In genomic region chr11:94593030-94593429, GRCh38 we compare ENCODE assay signal across 12 cellular contexts. TPM values are rescaled to one million over a fixed set of nuclear protein-coding genes. Genes with fewer than 3 reads are reported as not detected.
DNase-seq lines count a peak whose midpoint lies in the region; ATAC-seq and TF ChIP-seq lines count a peak whose summit lies in the region.
"Had no signal": no experiment of that assay in that cellular context is flagged by ENCODE, and none has a peak within 500 bp of the region (broad histone marks: within the 10 kb centered on the region; RNA-seq: fewer than 3 reads in every experiment).

No MANE protein-coding gene starts in this region.

- H3K9me3 ChIP-seq in smooth muscle cell (replicated peaks; ENCODE audit: low read depth), result no peaks in the 10 kb centered on the region
- H3K9me3 ChIP-seq: thoracic aorta had no signal

- WGBS in smooth muscle cell (ENCODE audit: low lambda C conversion rate), result 85% methylated on average over 2 of the region's 2 CpGs

- H3K4me1 Mint-ChIP-seq in stimulated activated effector memory CD8-positive, alpha-beta T cell treated with anti-CD3 and anti-CD28 coated beads, Interleukin-12 subunit alpha, Interleukin-12 subunit beta, amount 100 ng/mL, for 72 hours, result no peaks in the 10 kb centered on the region
- H3K4me1 Mint-ChIP-seq: T-cell had no signal

- no peaks in the 10 kb centered on the region for H3K79me2 ChIP-seq in smooth muscle cell (ENCODE audit: low read depth)

- ATAC-seq in HG02623 (IDR thresholded peaks at IDR 0.05; ENCODE audit: unreplicated experiment), result peak; percentile 71
- peak; percentile 86 for ATAC-seq in HG03469 (IDR thresholded peaks at IDR 0.05; ENCODE audit: unreplicated experiment)
- ATAC-seq in stimulated activated effector memory CD8-positive, alpha-beta T cell treated with anti-CD3 and anti-CD28 coated beads, Interleukin-12 subunit alpha, Interleukin-12 subunit beta, amount 100 ng/mL, for 72 hours, result peak; percentile 55
- ATAC-seq: T-cell had no signal

- H3K27me3 ChIP-seq in smooth muscle cell (ENCODE audit: low read depth), result no peaks in the 10 kb centered on the region

- H3K27ac ChIP-seq in smooth muscle cell (ENCODE audit: low read depth), result no peak overlapping the region
- H3K27ac ChIP-seq: 22Rv1, thoracic aorta had no signal

- no peaks in the 10 kb centered on the region for H3K9me3 Mint-ChIP-seq in stimulated activated effector memory CD8-positive, alpha-beta T cell treated with anti-CD3 and anti-CD28 coated beads, Interleukin-12 subunit alpha, Interleukin-12 subunit beta, amount 100 ng/mL, for 72 hours
- H3K9me3 Mint-ChIP-seq: T-cell had no signal

- TF ChIP-seq CTCF in smooth muscle cell (IDR thresholded peaks at IDR 0.05; ENCODE audit: borderline replicate concordance, insufficient read depth, poor library complexity, severe bottlenecking), result no peak

- H3K4me1 ChIP-seq in smooth muscle cell (ENCODE audit: low read depth), result no peaks in the 10 kb centered on the region

- H3K36me3 Mint-ChIP-seq in stimulated activated effector memory CD8-positive, alpha-beta T cell treated with anti-CD3 and anti-CD28 coated beads, Interleukin-12 subunit alpha, Interleukin-12 subunit beta, amount 100 ng/mL, for 72 hours, result no peaks in the 10 kb centered on the region

- H3K4me3 Mint-ChIP-seq in stimulated activated effector memory CD8-positive, alpha-beta T cell treated with anti-CD3 and anti-CD28 coated beads, Interleukin-12 subunit alpha, Interleukin-12 subunit beta, amount 100 ng/mL, for 72 hours, result no peak overlapping the region
- H3K4me3 Mint-ChIP-seq: T-cell had no signal

- H3K27ac Mint-ChIP-seq in stimulated activated effector memory CD8-positive, alpha-beta T cell treated with anti-CD3 and anti-CD28 coated beads, Interleukin-12 subunit alpha, Interleukin-12 subunit beta, amount 100 ng/mL, for 72 hours, result no peak overlapping the region
- H3K27ac Mint-ChIP-seq: T-cell had no signal

- H3K4me3 ChIP-seq in smooth muscle cell, result no peak overlapping the region
- H3K4me3 ChIP-seq: thoracic aorta had no signal

- H3F3A ChIP-seq in smooth muscle cell (ENCODE audit: low read depth), result no peaks in the 10 kb centered on the region

- no peak overlapping the region for H3K9ac ChIP-seq in smooth muscle cell (ENCODE audit: low read depth)

- DNase-seq in DMS 273 (lab: John Stamatoyannopoulos, UW; ENCODE audit: unreplicated experiment), result peak; percentile 12
- DNase-seq in DMS 273 treated with DMSO at 0.1 percent for 48 hours (lab: John Stamatoyannopoulos, UW), result no peak
- no peak for DNase-seq in stimulated activated effector memory CD8-positive, alpha-beta T cell treated with anti-CD3 and anti-CD28 coated beads, Interleukin-12 subunit alpha, Interleukin-12 subunit beta, amount 100 ng/mL, for 72 hours (ENCODE audit: low spot score in 2 of 2)
- no peak for DNase-seq in midbrain (lab: John Stamatoyannopoulos, UW)
- no peak for DNase-seq in smooth muscle cell (lab: John Stamatoyannopoulos, UW; ENCODE audit: unreplicated experiment)
- no peak for DNase-seq in NCI-H345 (lab: John Stamatoyannopoulos, UW)
- DNase-seq: activated T-cell treated with anti-CD3 and anti-CD28 coated beads for 4 hours, T-cell had no signal

- no peaks in the 10 kb centered on the region for H4K20me1 ChIP-seq in smooth muscle cell (ENCODE audit: low read depth)

- no peak overlapping the region for H3K4me2 ChIP-seq in smooth muscle cell

- H2AFZ ChIP-seq in smooth muscle cell (ENCODE audit: low read depth), result no peak overlapping the region

- no peaks in the 10 kb centered on the region for H3K36me3 ChIP-seq in smooth muscle cell (ENCODE audit: low read depth)

RNA-seq across cellular contexts. Expression of gene PIWIL4, which starts 25.9 kb away (rescaled TPM):
- 2.9 and 3.1 TPM in 2 replicates for total RNA-seq in smooth muscle cell
- polyA plus RNA-seq in smooth muscle cell, result 0.88 and 2.9 TPM in 2 replicates

RNA-seq across cellular contexts. Expression of gene FUT4, which starts 49.3 kb away (rescaled TPM):
- total RNA-seq in smooth muscle cell, result 5.7 and 7.2 TPM in 2 replicates
- polyA plus RNA-seq in smooth muscle cell, result 4.4 and 5.1 TPM in 2 replicates
